8 cellular contexts compared by ENCODE assay signal in genomic region chr2:8836979-8837794, GRCh38. TPM values are rescaled to one million over a fixed set of nuclear protein-coding genes. Genes with fewer than 3 reads are reported as not detected.
DNase-seq lines count a peak whose midpoint lies in the region; ATAC-seq and TF ChIP-seq lines count a peak whose summit lies in the region.

Gene KIDINS220 (minus strand): TSS chr2:8837613. CDS start chr2:8827093, 10,520 bp downstream.

- peak within 1 kb of the TSS; percentile 75 for H3K4me3 ChIP-seq in IMR-90 (ENCODE audit: insufficient read depth, low read depth, low read length)
- peak within 1 kb of the TSS; percentile 88 to 100 (median 98) for H3K4me3 ChIP-seq in esophagus muscularis mucosa
- H3K4me3 ChIP-seq in muscle layer of duodenum (ENCODE audit: low read depth in 1 of 2, low read length in 2 of 2): peak within 1 kb of the TSS; percentile 91 to 92

- H3K4me1 ChIP-seq in IMR-90 (ENCODE audit: control insufficient read depth, insufficient read depth, low read length) (peaks cover 2% of the 10 kb centered on the region), esophagus muscularis mucosa (peaks cover 41 to 51% (median 48%) of the 10 kb centered on the region in 4 donors), muscle layer of duodenum (ENCODE audit: control insufficient read depth in 1 of 2, insufficient read depth in 2 of 2, low read length in 2 of 2) (peaks cover 10 to 25% of the 10 kb centered on the region in 2 donors)

- intact Hi-C loops in IMR-90 (cut with micrococcal nuclease) (no loop called here), esophagus muscularis mucosa (cut with DNase I) (no loop called here)

- H2AK5ac ChIP-seq in IMR-90 (ENCODE audit: low read depth, low read length): peak within 1 kb of the TSS; percentile 67

- 3% methylated on average over 8 of the region's 67 CpGs; no CpG with 5 or more reads in 1 of the 2 experiments for WGBS in IMR-90 (ENCODE audit: extremely low coverage in 2 of 2, insufficient read length in 1 of 2), 2 experiments
- under 1% methylated on average over 36 of the region's 67 CpGs for WGBS in esophagus muscularis mucosa

- no peak for TF ChIP-seq RAD21 in IMR-90 (IDR thresholded peaks at IDR 0.05; ENCODE audit: low read length)

- H3K9ac ChIP-seq in IMR-90 (ENCODE audit: low read depth, low read length): peak within 1 kb of the TSS; percentile 85

- H3K56ac ChIP-seq in IMR-90 (ENCODE audit: extremely low read depth, insufficient read depth, low read length): peak within 1 kb of the TSS; percentile 74; the same call in 1 of the 2 replicates

- DNase-seq in DMS153 (lab: John Stamatoyannopoulos, UW) (peak; percentile 59), IMR-90 (peak; percentile 77), esophagus muscularis mucosa (ENCODE audit: extremely low spot score) (peak; percentile 97)
- peak; percentile 90 to 91 for DNase-seq in activated T-cell treated with anti-CD3 and anti-CD28 coated beads, Interleukin-2, amount 50 U/mL, for 48 hours
- DNase-seq in stimulated activated CD8-positive, alpha-beta memory T cell treated with anti-CD3 and anti-CD28 coated beads, Interleukin-7, amount 100 ng/mL, for 4 hours (ENCODE audit: low read depth in 2 of 2): peak; percentile 70 to 75

- H3K14ac ChIP-seq in IMR-90 (replicated peaks; ENCODE audit: low read depth, low read length): peak within 1 kb of the TSS; percentile 81; the same call in 1 of the 2 replicates

- H4K5ac ChIP-seq in IMR-90 (ENCODE audit: low read depth, low read length): peak within 1 kb of the TSS; percentile 47; the same call in 1 of the 2 replicates

- no TSS peak for BruUV-seq in IMR-90 (replicated peaks; lab: Mats Ljungman, UMichigan)

- peaks cover 8% of the 10 kb centered on the region for H3K9me1 ChIP-seq in IMR-90 (ENCODE audit: insufficient read depth, low read length)

- 0 out of 3 replicates have a peak within 1 kb of the TSS, but pooled peaks have one; percentile 54 for H2BK15ac ChIP-seq in IMR-90 (ENCODE audit: low read depth, low read length)

- H4K20me1 ChIP-seq in IMR-90 (ENCODE audit: insufficient read depth, low read length): peaks cover 25% of the 10 kb centered on the region

- peak within 1 kb of the TSS; percentile 20; the same call in 1 of the 2 replicates for H3K18ac ChIP-seq in IMR-90 (ENCODE audit: low read depth, low read length)

- H2AFZ ChIP-seq in IMR-90 (replicated peaks; ENCODE audit: low read length, poor library complexity): peak within 1 kb of the TSS; percentile 99

- H2BK20ac ChIP-seq in IMR-90 (ENCODE audit: low read depth, low read length): no peak within 1 kb of the TSS

- no peak within 1 kb of the TSS for H2BK120ac ChIP-seq in IMR-90 (ENCODE audit: low read depth, low read length)

- H3K27me3 ChIP-seq in IMR-90 (ENCODE audit: control insufficient read depth, insufficient read depth, low read length) (no peaks in the 10 kb centered on the region), esophagus muscularis mucosa (no peaks in the 10 kb centered on the region), muscle layer of duodenum (ENCODE audit: low read depth, low read length) (no peaks in the 10 kb centered on the region)

- peak within 1 kb of the TSS; percentile 97 for H3K4me2 ChIP-seq in IMR-90 (ENCODE audit: low read depth, low read length)

- peak within 1 kb of the TSS; percentile 46 for H2BK5ac ChIP-seq in IMR-90 (ENCODE audit: low read depth, low read length, poor library complexity, severe bottlenecking)

- peaks cover 15 to 42% of the 10 kb centered on the region in 2 experiments for H3K79me1 ChIP-seq in IMR-90 (ENCODE audit: low read depth in 1 of 2, low read length in 2 of 2)

- H3K9me3 ChIP-seq in IMR-90 (ENCODE audit: control insufficient read depth, insufficient read depth, low read length) (no peaks in the 10 kb centered on the region), esophagus muscularis mucosa (no peaks in the 10 kb centered on the region), muscle layer of duodenum (ENCODE audit: control insufficient read depth in 1 of 2, low read length in 2 of 2) (no peaks in the 10 kb centered on the region)

- CTCF ChIA-PET in IMR-90 (lab: Yijun Ruan, JAX): no interaction called here

- peak; percentile 91 for ATAC-seq in GM21528 (IDR thresholded peaks at IDR 0.05; ENCODE audit: low FRiP score, unreplicated experiment)
- peak; percentile 98 for ATAC-seq in IMR-90 (ENCODE audit: low read depth)

- peak within 1 kb of the TSS; percentile 2 to 87; a peak in 2 of 4 replicates for H4K8ac ChIP-seq in IMR-90 (ENCODE audit: low read depth in 2 of 2, low read length in 2 of 2)

- dilution Hi-C loops in IMR-90 (cut with HindIII; ENCODE audit: low sequenced_read_pairs, unreplicated experiment): no loop called here

- POLR2A ChIA-PET in IMR-90 (lab: Charles Lee; ENCODE audit: unreplicated experiment): interaction anchor here (0.6 kb wide), 1 partner anchor 10 kb away, joined by 5 read pairs; no protein-coding TSS in a partner anchor

- TF ChIP-seq POLR2A in IMR-90 (IDR thresholded peaks at IDR 0.05; ENCODE audit: low read depth, low read length): peak; percentile 66
- peak; percentile 55 for TF ChIP-seq POLR2A in esophagus muscularis mucosa (IDR thresholded peaks at IDR 0.05; ENCODE audit: low read depth)

- H2AK9ac ChIP-seq in IMR-90 (replicated peaks; ENCODE audit: low read depth, low read length, poor library complexity): peak within 1 kb of the TSS; percentile 96

- in situ Hi-C loops in IMR-90 (cut with MboI; ENCODE audit: low sequenced_read_pairs): no loop called here

- H3K4ac ChIP-seq in IMR-90 (ENCODE audit: low read depth, low read length): peak within 1 kb of the TSS; percentile 95

- TF ChIP-seq CTCF in IMR-90 (conservative IDR thresholded peaks at IDR 0.05; ENCODE audit: low read depth, low read length) (no peak), esophagus muscularis mucosa (IDR thresholded peaks at IDR 0.05) (no peak)

- H3K36me3 ChIP-seq in IMR-90 (ENCODE audit: control insufficient read depth, insufficient read depth, low read length): no peaks in the 10 kb centered on the region
- H3K36me3 ChIP-seq in esophagus muscularis mucosa: no peaks in the 10 kb centered on the region
- H3K36me3 ChIP-seq in muscle layer of duodenum (ENCODE audit: control insufficient read depth in 1 of 2, insufficient read depth in 2 of 2, low read length in 2 of 2): no peaks in the 10 kb centered on the region

- no peak for TF ChIP-seq EP300 in esophagus muscularis mucosa (IDR thresholded peaks at IDR 0.05)

- no peak within 1 kb of the TSS for H4K91ac ChIP-seq in IMR-90 (ENCODE audit: insufficient read depth, low read depth, low read length)

- peak within 1 kb of the TSS; percentile 82 for H3K23ac ChIP-seq in IMR-90 (ENCODE audit: low read depth, low read length)

- H3K27ac ChIP-seq in IMR-90 (ENCODE audit: insufficient read depth, low read length) (peak within 1 kb of the TSS; percentile 82), esophagus muscularis mucosa (replicated peaks in 1 of 4) (peak within 1 kb of the TSS; percentile 84 to 89 (median 86)), muscle layer of duodenum (ENCODE audit: low read length) (peak within 1 kb of the TSS; percentile 46)

TF ChIP-seq in IMR-90, 13 proteins besides CTCF, POLR2A, EP300 and RAD21 (continues in another document):
- TF ChIP-seq ELK1 (IDR thresholded peaks at IDR 0.05; ENCODE audit: borderline replicate concordance, low read depth, low read length): no peak
- peak; percentile 79 for TF ChIP-seq MXI1 (IDR thresholded peaks at IDR 0.05; ENCODE audit: borderline replicate concordance, low read depth, low read length)
- TF ChIP-seq RFX5 (IDR thresholded peaks at IDR 0.05; ENCODE audit: low read depth, low read length): no peak
- TF ChIP-seq RCOR1 (IDR thresholded peaks at IDR 0.05; ENCODE audit: insufficient replicate concordance, low read length): no peak
- peak; percentile 60; the same call in 1 of the 2 replicates for TF ChIP-seq MAZ (IDR thresholded peaks at IDR 0.05; ENCODE audit: borderline replicate concordance, low read depth, low read length)
- no peak for TF ChIP-seq CHD1 (IDR thresholded peaks at IDR 0.05; ENCODE audit: low read depth, low read length)
- no peak for TF ChIP-seq SMC3 (IDR thresholded peaks at IDR 0.05; ENCODE audit: low read depth, low read length)

TF ChIP-seq in PFSK-1, 5 proteins besides CTCF, POLR2A, EP300 and RAD21 (continues in another document):
- TF ChIP-seq POLR2AphosphoS5 (IDR thresholded peaks at IDR 0.05; ENCODE audit: low read depth, low read length): peak; percentile 84
- TF ChIP-seq REST (IDR thresholded peaks at IDR 0.05; ENCODE audit: insufficient read depth in 1 of 2, low read depth in 2 of 2, low read length in 2 of 2): no peak
- no peak for TF ChIP-seq FOXP2 (optimal IDR thresholded peaks at IDR 0.05; ENCODE audit: borderline replicate concordance, extremely low read depth, extremely low read length, insufficient read depth)
- no peak for TF ChIP-seq SIN3A (IDR thresholded peaks at IDR 0.05; ENCODE audit: borderline replicate concordance, insufficient read depth, low read length)

RNA-seq across cellular contexts. Expression of gene KIDINS220, which starts in this region (rescaled TPM):
- total RNA-seq in IMR-90 (2012; rRNA removed) (63.4 and 80.3 TPM in 2 replicates), esophagus muscularis mucosa (10 to 100 TPM; 65.8 to 78.1 (median 73.6) TPM)
- 21.8 and 23.1 TPM in 2 replicates for polyA plus RNA-seq in IMR-90 (2012; rRNA removed)
- polyA plus RNA-seq in IMR-90 (2012; cell fraction: cytosol; rRNA removed): 6.2 and 15.3 TPM in 2 replicates
- 12.6 and 60.0 TPM in 2 replicates for polyA plus RNA-seq in IMR-90 (2012; cell fraction: nucleus; rRNA removed; ENCODE audit: low replicate concordance)
- 12.6 TPM for polyA plus RNA-seq in PFSK-1 (2012; ENCODE audit: insufficient read length, low read depth)

Comparison
In these comparisons a context has a peak if more than half of its experiments do, and no peak if none do; other contexts are left out.
1. Peak in every context shown above with its lines: DNase-seq, ATAC-seq, H3K4me3 ChIP-seq and H3K27ac ChIP-seq.